1 cellular context compared by ENCODE assay signal in the genomic region with DNA sequence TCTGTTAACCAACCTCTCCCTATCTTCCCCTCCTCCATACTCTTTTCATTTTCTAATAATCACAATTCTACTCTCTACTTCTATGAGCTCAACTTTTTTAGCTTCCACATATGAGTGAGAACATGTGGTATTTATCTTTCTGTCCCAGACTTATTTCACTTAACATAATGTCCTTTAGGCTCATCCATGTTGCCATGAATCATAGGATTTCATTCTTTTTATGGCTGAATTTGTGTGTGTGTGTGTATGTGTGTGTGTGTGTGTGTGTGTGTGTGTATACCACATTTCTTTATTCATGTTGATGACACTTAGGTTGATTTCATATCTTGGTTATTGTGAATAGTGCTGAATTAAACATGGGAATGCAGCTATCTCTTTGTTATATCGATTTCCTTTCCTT.
TF ChIP-seq lines count a peak whose summit lies in the region.

No MANE protein-coding gene starts in this region.

TF ChIP-seq in IMR-90, 13 proteins besides CTCF, POLR2A, EP300 and RAD21:
- no peak for TF ChIP-seq ELK1 (IDR thresholded peaks at IDR 0.05; ENCODE audit: borderline replicate concordance, low read depth, low read length)
- TF ChIP-seq SMC3 (IDR thresholded peaks at IDR 0.05; ENCODE audit: low read depth, low read length), result no peak
